ENCODE assay signal across 18 cellular contexts in the genomic region with DNA sequence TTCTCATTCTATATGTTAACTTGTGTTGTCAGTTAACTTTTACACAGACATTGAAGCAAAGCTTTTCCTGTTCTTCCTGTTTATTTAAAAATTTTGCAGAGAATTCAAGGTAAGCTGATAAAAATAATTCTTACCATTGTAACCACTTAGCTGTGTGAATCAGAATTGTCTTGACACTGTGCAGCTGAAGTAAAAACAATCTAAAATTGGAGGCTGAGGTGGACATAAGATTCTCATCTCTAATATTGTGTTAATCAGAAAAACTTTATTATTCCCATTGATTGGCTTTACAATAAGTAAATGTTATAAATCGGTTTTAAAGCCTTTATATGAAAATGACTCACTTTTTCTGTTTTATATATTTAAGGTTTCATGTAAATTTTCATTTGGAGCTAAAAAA.
A peak's percentile ranks its signal among the peaks of the same experiment; 100 is the strongest.
DNase-seq lines count a peak whose midpoint lies in the region; ATAC-seq and TF ChIP-seq lines count a peak whose summit lies in the region.
"Had no signal": no experiment of that assay in that cellular context is flagged by ENCODE, and none has a peak within 500 bp of the region (broad histone marks: within the 10 kb centered on the region; RNA-seq: fewer than 3 reads in every experiment).

No MANE protein-coding gene starts in this region.

- no peaks in the 10 kb centered on the region for H3K36me3 ChIP-seq in stomach
- H3K36me3 ChIP-seq: HAP-1, MG63 had no signal

- peaks cover 11% of the 10 kb centered on the region for H3K36me3 Mint-ChIP-seq in activated CD8-positive, alpha-beta T cell treated with anti-CD3 and anti-CD28 coated beads, Interleukin-2, amount 10 ng/mL, durations not matched to agents 7 days and 5 days (ENCODE audit: low read depth)
- H3K36me3 Mint-ChIP-seq in activated CD8-positive, alpha-beta T cell treated with anti-CD3 and anti-CD28 coated beads for 36 hours (ENCODE audit: low read depth): peaks cover 2% of the 10 kb centered on the region
- H3K36me3 Mint-ChIP-seq in T-helper 17 cell (ENCODE audit: low read depth) (no peaks in the 10 kb centered on the region), immature natural killer cell (peaks cover 0 to 4% (median 0%) of the 10 kb centered on the region in 3 donors)

- no peak for TF ChIP-seq POLR2A in stomach (IDR thresholded peaks at IDR 0.05)

- H3K4me1 Mint-ChIP-seq in activated CD8-positive, alpha-beta T cell treated with anti-CD3 and anti-CD28 coated beads, Interleukin-2, amount 10 ng/mL, durations not matched to agents 7 days and 5 days (ENCODE audit: low read depth): peaks cover 35% of the 10 kb centered on the region
- H3K4me1 Mint-ChIP-seq in activated CD8-positive, alpha-beta T cell treated with anti-CD3 and anti-CD28 coated beads for 36 hours (ENCODE audit: low read depth): peaks cover 25% of the 10 kb centered on the region
- peaks cover 4% of the 10 kb centered on the region for H3K4me1 Mint-ChIP-seq in T-helper 17 cell
- H3K4me1 Mint-ChIP-seq in immature natural killer cell: peaks cover 55 to 78% of the 10 kb centered on the region in 2 donors

- no peaks in the 10 kb centered on the region for H3K27me3 ChIP-seq in stomach
- H3K27me3 ChIP-seq: body of pancreas, MG63 had no signal

- peak overlapping the region; percentile 65 for H3K27ac Mint-ChIP-seq in activated CD8-positive, alpha-beta T cell treated with anti-CD3 and anti-CD28 coated beads, Interleukin-2, amount 10 ng/mL, durations not matched to agents 7 days and 5 days
- H3K27ac Mint-ChIP-seq in activated CD8-positive, alpha-beta T cell treated with anti-CD3 and anti-CD28 coated beads for 36 hours: no peak overlapping the region
- peak overlapping the region; percentile 19 for H3K27ac Mint-ChIP-seq in T-helper 17 cell
- peak overlapping the region; percentile 73 to 92 (median 92) for H3K27ac Mint-ChIP-seq in immature natural killer cell
- H3K27ac Mint-ChIP-seq: activated naive CD4-positive, alpha-beta T cell treated with anti-CD3 and anti-CD28 coated beads, Interleukin-2, amount 50 U/mL, for 72 hours had no signal

- TF ChIP-seq CTCF in activated CD8-positive, alpha-beta T cell treated with anti-CD3 and anti-CD28 coated beads for 36 hours (IDR thresholded peaks at IDR 0.05): no peak
- no peak for TF ChIP-seq CTCF in stomach (IDR thresholded peaks at IDR 0.05)

- H3K27me3 Mint-ChIP-seq in activated CD8-positive, alpha-beta T cell treated with anti-CD3 and anti-CD28 coated beads, Interleukin-2, amount 10 ng/mL, durations not matched to agents 7 days and 5 days (ENCODE audit: low read depth): no peaks in the 10 kb centered on the region
- H3K27me3 Mint-ChIP-seq in activated CD8-positive, alpha-beta T cell treated with anti-CD3 and anti-CD28 coated beads for 36 hours: no peaks in the 10 kb centered on the region
- H3K27me3 Mint-ChIP-seq in T-helper 17 cell: no peaks in the 10 kb centered on the region
- peaks cover 0 to 5% (median 4%) of the 10 kb centered on the region in 3 donors for H3K27me3 Mint-ChIP-seq in immature natural killer cell (ENCODE audit: low read depth in 3 of 3)

- POLR2A ChIA-PET in activated CD8-positive, alpha-beta T cell treated with anti-CD3 and anti-CD28 coated beads, Interleukin-2, amount 10 ng/mL, durations not matched to agents 7 days and 5 days (lab: Charles Lee): interaction anchor here (0.9 to 1.4 kb wide), 3 partner anchors 22 to 317 kb away, joined by 3 to 4 read pairs (median 4); partner anchors contain the start of gene BTG1
- POLR2A ChIA-PET in activated CD8-positive, alpha-beta T cell treated with anti-CD3 and anti-CD28 coated beads for 36 hours (lab: Charles Lee): no interaction called here

- no peak overlapping the region for H3K4me3 ChIP-seq in stomach
- H3K4me3 ChIP-seq: body of pancreas, HAP-1, lung, MG63 had no signal

- peaks cover 0 to 17% (median 2%) of the 10 kb centered on the region in 4 donors for H3K4me1 ChIP-seq in stomach
- H3K4me1 ChIP-seq: HAP-1 had no signal

- DNase-seq in activated CD8-positive, alpha-beta T cell treated with anti-CD3 and anti-CD28 coated beads, Interleukin-2, amount 10 ng/mL, durations not matched to agents 7 days and 5 days: no peak
- no peak for DNase-seq in activated CD8-positive, alpha-beta T cell treated with anti-CD3 and anti-CD28 coated beads for 36 hours
- no peak for DNase-seq in T-helper 17 cell
- peak in 1 of 3 donors; percentile 9 for DNase-seq in immature natural killer cell
- DNase-seq in stomach: no peak
- no peak for DNase-seq in NCI-H2029 treated with DMSO at 0.1 percent for 48 hours (lab: John Stamatoyannopoulos, UW)
- DNase-seq: activated CD4-positive, alpha-beta T cell treated with anti-CD3 and anti-CD28 coated beads, Interleukin-2, amount 50 U/mL, for 4 hours; activated T-cell treated with anti-CD3 and anti-CD28 coated beads, Interleukin-2, amount 50 U/mL, for 4 hours; cortex of kidney; MG63; stimulated activated CD4-positive, alpha-beta T cell treated with anti-CD3 and anti-CD28 coated beads, Interleukin-2, amount 100 ng/mL, for 48 hours had no signal

- CTCF ChIA-PET in activated CD8-positive, alpha-beta T cell treated with anti-CD3 and anti-CD28 coated beads, Interleukin-2, amount 10 ng/mL, durations not matched to agents 7 days and 5 days (lab: Charles Lee): interaction anchor here (1.6 kb wide), 1 partner anchor 54 kb away, joined by 4 read pairs; no protein-coding TSS in a partner anchor
- CTCF ChIA-PET in activated CD8-positive, alpha-beta T cell treated with anti-CD3 and anti-CD28 coated beads for 36 hours (lab: Charles Lee): interaction anchor here (0.8 to 1.8 kb wide), 3 partner anchors 11 to 45 kb away, joined by 3 to 5 read pairs (median 3); no protein-coding TSS in a partner anchor

- peak overlapping the region in 3 of 5 donors; percentile 5 to 57 (median 30) for H3K27ac ChIP-seq in stomach
- H3K27ac ChIP-seq: RWPE1 had no signal

- intact Hi-C loops in activated CD8-positive, alpha-beta T cell treated with anti-CD3 and anti-CD28 coated beads for 36 hours (cut with micrococcal nuclease): no loop called here
- intact Hi-C loops in stomach (cut with DNase I; ENCODE audit: low total_unique reads): no loop called here

- H3K9me3 ChIP-seq in T-helper 17 cell (ENCODE audit: control insufficient read depth, low read length, poor library complexity, severe bottlenecking) (no peaks in the 10 kb centered on the region), stomach (no peaks in the 10 kb centered on the region)
- H3K9me3 ChIP-seq: body of pancreas, HAP-1, MG63 had no signal

- WGBS in stomach, 5 donors: 80 to 88% (median 81%) methylated on average over 1 of the region's 1 CpG

- peak overlapping the region; percentile 16 for H3K4me3 Mint-ChIP-seq in activated CD8-positive, alpha-beta T cell treated with anti-CD3 and anti-CD28 coated beads, Interleukin-2, amount 10 ng/mL, durations not matched to agents 7 days and 5 days
- H3K4me3 Mint-ChIP-seq in activated CD8-positive, alpha-beta T cell treated with anti-CD3 and anti-CD28 coated beads for 36 hours: no peak overlapping the region
- H3K4me3 Mint-ChIP-seq in T-helper 17 cell: no peak overlapping the region
- peak overlapping the region; percentile 55 to 75 (median 70) for H3K4me3 Mint-ChIP-seq in immature natural killer cell
- H3K4me3 Mint-ChIP-seq: activated T-cell treated with anti-CD3 and anti-CD28 coated beads, Interleukin-2, amount 50 U/mL, for 4 hours had no signal

- TF ChIP-seq EP300 in stomach (IDR thresholded peaks at IDR 0.05): no peak

- ATAC-seq in activated CD8-positive, alpha-beta T cell treated with anti-CD3 and anti-CD28 coated beads, Interleukin-2, amount 10 ng/mL, durations not matched to agents 7 days and 5 days: peak; percentile 26
- no peak for ATAC-seq in activated CD8-positive, alpha-beta T cell treated with anti-CD3 and anti-CD28 coated beads for 36 hours
- ATAC-seq in T-helper 17 cell (no peak), HG03354 (IDR thresholded peaks at IDR 0.05; ENCODE audit: poor library complexity, severe bottlenecking, unreplicated experiment) (no peak), GM21825 (IDR thresholded peaks at IDR 0.05; ENCODE audit: unreplicated experiment) (no peak)
- ATAC-seq: body of pancreas had no signal

- peaks cover 7% of the 10 kb centered on the region for H3K9me3 Mint-ChIP-seq in activated CD8-positive, alpha-beta T cell treated with anti-CD3 and anti-CD28 coated beads, Interleukin-2, amount 10 ng/mL, durations not matched to agents 7 days and 5 days (ENCODE audit: insufficient read depth)
- H3K9me3 Mint-ChIP-seq in activated CD8-positive, alpha-beta T cell treated with anti-CD3 and anti-CD28 coated beads for 36 hours: no peaks in the 10 kb centered on the region
- H3K9me3 Mint-ChIP-seq in immature natural killer cell: no peaks in the 10 kb centered on the region
- H3K9me3 Mint-ChIP-seq: activated T-cell treated with anti-CD3 and anti-CD28 coated beads, Interleukin-2, amount 50 U/mL, for 4 hours had no signal

Comparison
In these comparisons a context has a peak if more than half of its experiments do, and no peak if none do; other contexts are left out.
1. H3K4me3 Mint-ChIP-seq: peak in activated CD8-positive, alpha-beta T cell treated with anti-CD3 and anti-CD28 coated beads, Interleukin-2, amount 10 ng/mL, durations not matched to agents 7 days and 5 days (single experiment) and immature natural killer cell (5 of 5); none in activated CD8-positive, alpha-beta T cell treated with anti-CD3 and anti-CD28 coated beads for 36 hours (single experiment) and T-helper 17 cell (single experiment).